28 cellular contexts compared by ENCODE assay signal in the genomic region with DNA sequence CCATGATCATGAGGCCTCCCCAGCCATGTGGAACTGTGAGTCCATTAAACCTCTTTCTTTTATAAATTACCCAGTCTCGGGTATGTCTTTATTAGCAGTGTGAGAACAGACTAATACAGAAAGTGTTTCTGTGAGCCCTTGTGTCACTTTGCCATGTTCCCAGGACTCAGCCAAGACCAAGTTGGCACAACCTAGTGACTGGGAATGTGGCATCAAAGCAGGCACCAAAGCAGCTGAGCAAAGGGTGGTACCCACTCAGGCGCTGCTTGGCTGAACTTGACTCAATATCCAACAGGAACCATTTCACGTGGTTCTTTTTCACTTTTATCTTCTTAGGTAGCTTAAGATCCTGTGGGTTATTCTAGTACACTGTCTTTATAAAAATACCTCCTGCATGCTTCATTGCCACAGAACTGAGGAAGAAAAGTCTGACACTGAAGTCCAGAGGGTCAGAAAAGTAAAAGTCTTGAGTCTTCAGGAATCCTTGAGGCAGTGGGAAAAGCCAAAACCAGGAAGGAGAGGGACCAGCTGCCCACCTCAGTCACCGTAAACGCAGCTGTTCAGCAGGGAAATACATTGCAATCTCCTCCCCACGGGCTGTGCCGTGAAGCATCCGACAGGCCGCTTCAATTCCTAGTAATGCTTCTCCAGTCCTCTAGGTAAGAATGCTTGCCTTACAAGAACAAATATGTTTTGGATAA.
"Had no signal": no experiment of that assay in that cellular context is flagged by ENCODE, and none has a peak within 500 bp of the region (broad histone marks: within the 10 kb centered on the region; RNA-seq: fewer than 3 reads in every experiment).

No MANE protein-coding gene starts in this region.

- H3K4me1 ChIP-seq: gastrocnemius medialis, psoas muscle, suprapubic skin had no signal

- H3K27me3 Mint-ChIP-seq: activated CD4-positive, alpha-beta memory T cell treated with anti-CD3 and anti-CD28 coated beads, Interleukin-2, amount 10 ng/mL, durations not matched to agents 7 days and 5 days; activated CD4-positive, alpha-beta T cell treated with anti-CD3 and anti-CD28 coated beads, Interleukin-2, amount 10 ng/mL, durations not matched to agents 7 days and 5 days had no signal

- FAIRE-seq: astrocyte, colon, islet of Langerhans had no signal

- H3K9ac ChIP-seq: parathyroid adenoma had no signal

- H3K4me1 Mint-ChIP-seq: activated CD4-positive, alpha-beta memory T cell treated with anti-CD3 and anti-CD28 coated beads, Interleukin-2, amount 10 ng/mL, durations not matched to agents 7 days and 5 days; activated CD4-positive, alpha-beta T cell treated with anti-CD3 and anti-CD28 coated beads, Interleukin-2, amount 10 ng/mL, durations not matched to agents 7 days and 5 days; central memory CD8-positive, alpha-beta T cell had no signal

- DNase-seq: activated CD4-positive, alpha-beta memory T cell treated with anti-CD3 and anti-CD28 coated beads, Interleukin-2, amount 10 ng/mL, durations not matched to agents 7 days and 5 days; activated CD4-positive, alpha-beta T cell treated with anti-CD3 and anti-CD28 coated beads, Interleukin-2, amount 10 ng/mL, durations not matched to agents 7 days and 5 days; activated CD4-positive, CD25-positive, alpha-beta regulatory T cell treated with anti-CD3 and anti-CD28 coated beads, Interleukin-2, amount 50 U/mL, for 72 hours; activated CD8-positive, alpha-beta memory T cell treated with anti-CD3 and anti-CD28 coated beads, Interleukin-2, amount 50 U/mL, for 48 hours; activated gamma-delta T cell treated with Interleukin-2 at 50 U/mL for 16 hours; activated naive CD4-positive, alpha-beta T cell treated with anti-CD3 and anti-CD28 coated beads, Interleukin-2, amount 50 U/mL, for 16 hours; activated T-cell treated with anti-CD3 and anti-CD28 coated beads, Interleukin-2, amount 50 U/mL, for 24 hours; amniotic stem cell; dermis blood vessel endothelial cell; effector CD8-positive, alpha-beta T cell; erythroblast; gastrocnemius medialis; glutamatergic neuron; left ventricle myocardium superior; naive thymus-derived CD4-positive, alpha-beta T cell; psoas muscle; stimulated activated CD4-positive, alpha-beta T cell treated with anti-CD3 and anti-CD28 coated beads, Interleukin-15, amount 100 ng/mL, for 24 hours; stimulated activated naive CD4-positive, alpha-beta T cell; SW 1271; T-helper 9 cell had no signal

- H3K9me3 Mint-ChIP-seq: activated CD4-positive, alpha-beta memory T cell treated with anti-CD3 and anti-CD28 coated beads, Interleukin-2, amount 10 ng/mL, durations not matched to agents 7 days and 5 days; activated CD4-positive, alpha-beta T cell treated with anti-CD3 and anti-CD28 coated beads, Interleukin-2, amount 10 ng/mL, durations not matched to agents 7 days and 5 days; activated T-cell treated with anti-CD3 and anti-CD28 coated beads, Interleukin-2, amount 50 U/mL, for 24 hours; central memory CD8-positive, alpha-beta T cell; T-helper 1 cell treated with Interleukin-12 subunit alpha and Interleukin-12 subunit beta and Interleukin-4 antibody, amounts not matched to agents 30 μg/mL and 1 μg/mL, for 36 hours had no signal

- H3K9me3 ChIP-seq: gastrocnemius medialis, psoas muscle, suprapubic skin, tibial nerve had no signal

- H3K27me3 ChIP-seq: gastrocnemius medialis, suprapubic skin, tibial nerve had no signal

- H3K36me3 ChIP-seq: gastrocnemius medialis had no signal

- H3K4me3 ChIP-seq: gastrocnemius medialis, psoas muscle, suprapubic skin, tibial nerve had no signal

- H3K4me3 Mint-ChIP-seq: activated CD4-positive, alpha-beta memory T cell treated with anti-CD3 and anti-CD28 coated beads, Interleukin-2, amount 10 ng/mL, durations not matched to agents 7 days and 5 days; activated CD4-positive, alpha-beta T cell treated with anti-CD3 and anti-CD28 coated beads, Interleukin-2, amount 10 ng/mL, durations not matched to agents 7 days and 5 days; activated T-cell treated with anti-CD3 and anti-CD28 coated beads, Interleukin-2, amount 50 U/mL, for 24 hours; central memory CD8-positive, alpha-beta T cell; naive thymus-derived CD4-positive, alpha-beta T cell; T-helper 1 cell treated with Interleukin-12 subunit alpha and Interleukin-12 subunit beta and Interleukin-4 antibody, amounts not matched to agents 30 μg/mL and 1 μg/mL, for 36 hours had no signal

- H3K27ac ChIP-seq: gastrocnemius medialis, parathyroid adenoma, psoas muscle, suprapubic skin, tibial nerve had no signal

- H3K36me3 Mint-ChIP-seq: naive thymus-derived CD4-positive, alpha-beta T cell had no signal

- ATAC-seq: gastrocnemius medialis; left ventricle myocardium superior; naive thymus-derived CD4-positive, alpha-beta T cell; psoas muscle had no signal

- H3K27ac Mint-ChIP-seq: activated CD4-positive, alpha-beta memory T cell treated with anti-CD3 and anti-CD28 coated beads, Interleukin-2, amount 10 ng/mL, durations not matched to agents 7 days and 5 days; activated CD4-positive, alpha-beta T cell treated with anti-CD3 and anti-CD28 coated beads, Interleukin-2, amount 10 ng/mL, durations not matched to agents 7 days and 5 days; activated T-cell treated with anti-CD3 and anti-CD28 coated beads, Interleukin-2, amount 50 U/mL, for 24 hours; naive thymus-derived CD4-positive, alpha-beta T cell; T-helper 1 cell treated with Interleukin-12 subunit alpha and Interleukin-12 subunit beta and Interleukin-4 antibody, amounts not matched to agents 30 μg/mL and 1 μg/mL, for 36 hours had no signal
